8 cellular contexts compared by ENCODE assay signal in genomic region chr4:94962484-94962883, GRCh38.
"Had no signal": no experiment of that assay in that cellular context is flagged by ENCODE, and none has a peak within 500 bp of the region (broad histone marks: within the 10 kb centered on the region; RNA-seq: fewer than 3 reads in every experiment).

No MANE protein-coding gene starts in this region.

- H3K4me3 ChIP-seq: GM12878 had no signal

- ATAC-seq: GM12878 had no signal

- DNase-seq: GDM1, GF-D8 had no signal

- FAIRE-seq: G401.6, GM12878, GM12891, GM12892, GM18507, GM19239 had no signal
